ENCODE assay signal across 9 cellular contexts in genomic region chr17:82214012-82214628, GRCh38. TPM values are rescaled to one million over a fixed set of nuclear protein-coding genes. Genes with fewer than 3 reads are reported as not detected.
DNase-seq lines count a peak whose midpoint lies in the region; ATAC-seq and TF ChIP-seq lines count a peak whose summit lies in the region.
"Had no signal": no experiment of that assay in that cellular context is flagged by ENCODE, and none has a peak within 500 bp of the region (broad histone marks: within the 10 kb centered on the region; RNA-seq: fewer than 3 reads in every experiment).

No MANE protein-coding gene starts in this region.

- H3K4me1 Mint-ChIP-seq in activated T-helper 2 cell treated with anti-CD3 and anti-CD28 coated beads, Interferon-gamma antibody, Interleukin-2, Interleukin-4, amounts not matched to agents 10 μg/mL and 5 μg/mL and 100 μg/mL, durations not matched to agents 14 hours and 24 hours and 36 hours (ENCODE audit: low read depth) = peaks cover 23% of the 10 kb centered on the region
- H3K4me1 Mint-ChIP-seq in nephron progenitor cell = peaks cover 18% of the 10 kb centered on the region

- no peaks in the 10 kb centered on the region for H3K36me3 Mint-ChIP-seq in activated T-helper 2 cell treated with anti-CD3 and anti-CD28 coated beads, Interferon-gamma antibody, Interleukin-2, Interleukin-4, amounts not matched to agents 10 μg/mL and 5 μg/mL and 100 μg/mL, durations not matched to agents 14 hours and 24 hours and 36 hours (ENCODE audit: low read depth)
- peaks cover 5% of the 10 kb centered on the region for H3K36me3 Mint-ChIP-seq in nephron progenitor cell (ENCODE audit: low read depth)

- H2BK120ac ChIP-seq in trophoblast cell (ENCODE audit: insufficient read depth, low read length, poor library complexity) = no peak overlapping the region

- H3K4me3 Mint-ChIP-seq in activated T-helper 2 cell treated with anti-CD3 and anti-CD28 coated beads, Interferon-gamma antibody, Interleukin-2, Interleukin-4, amounts not matched to agents 10 μg/mL and 5 μg/mL and 100 μg/mL, durations not matched to agents 14 hours and 24 hours and 36 hours (ENCODE audit: low read depth) = peak overlapping the region; percentile 70
- H3K4me3 Mint-ChIP-seq in nephron progenitor cell = peak overlapping the region; percentile 58

- H3K79me1 ChIP-seq in trophoblast cell (ENCODE audit: low read length) = peaks cover 30% of the 10 kb centered on the region

- no peak for ATAC-seq in GM18520 (IDR thresholded peaks at IDR 0.05; ENCODE audit: unreplicated experiment)

- H4K12ac ChIP-seq in trophoblast cell (ENCODE audit: low read depth, low read length) = no peak overlapping the region

- H3K18ac ChIP-seq in trophoblast cell (ENCODE audit: low read length) = no peak overlapping the region

- no peak overlapping the region for H2BK12ac ChIP-seq in trophoblast cell (ENCODE audit: low read length)

- H3K79me2 ChIP-seq in trophoblast cell (ENCODE audit: control insufficient read depth, insufficient read depth, low read length, poor library complexity) = peaks cover 8% of the 10 kb centered on the region

- no peak overlapping the region for H3K9ac ChIP-seq in trophoblast cell (ENCODE audit: low read length)

- H2BK5ac ChIP-seq in trophoblast cell (ENCODE audit: low read depth, low read length, poor library complexity) = no peak overlapping the region

- H3K9me3 Mint-ChIP-seq in activated T-helper 2 cell treated with anti-CD3 and anti-CD28 coated beads, Interferon-gamma antibody, Interleukin-2, Interleukin-4, amounts not matched to agents 10 μg/mL and 5 μg/mL and 100 μg/mL, durations not matched to agents 14 hours and 24 hours and 36 hours = no peaks in the 10 kb centered on the region
- H3K9me3 Mint-ChIP-seq in nephron progenitor cell = no peaks in the 10 kb centered on the region

- DNase-seq in CD1c-positive myeloid dendritic cell (ENCODE audit: extremely low spot score) (peak; percentile 19), GM10266 (ENCODE audit: extremely low spot score) (peak; percentile 26), nephron progenitor cell (no peak), iPS-NIHi11 (ENCODE audit: low spot score) (no peak), trophoblast cell (no peak)
- no peak for DNase-seq in activated T-helper 2 cell treated with anti-CD3 and anti-CD28 coated beads, Interferon-gamma antibody, Interleukin-2, Interleukin-4, amounts not matched to agents 10 μg/mL and 5 μg/mL and 100 μg/mL, durations not matched to agents 14 hours and 24 hours and 36 hours (ENCODE audit: low spot score)
- DNase-seq: KG1 had no signal

- TF ChIP-seq CTCF in GM10266 (IDR thresholded peaks at IDR 0.05; ENCODE audit: control insufficient read depth, insufficient read depth, low read depth, missing control alignments) = no peak
- no peak for TF ChIP-seq CTCF in nephron progenitor cell (IDR thresholded peaks at IDR 0.05)

- no peak overlapping the region for H3K4me2 ChIP-seq in trophoblast cell (ENCODE audit: low read length)

- no CpG with 5 or more reads among the region's 11 CpGs for WGBS in trophoblast cell (ENCODE audit: extremely low coverage, insufficient coverage, insufficient read length)

- H3K27ac ChIP-seq in trophoblast cell (ENCODE audit: low read depth, low read length) = no peak overlapping the region

- H3K14ac ChIP-seq in trophoblast cell (ENCODE audit: low read length) = no peak overlapping the region

- H3K4me1 ChIP-seq in trophoblast cell (ENCODE audit: control insufficient read depth in 1 of 2, insufficient read depth in 2 of 2, low read length in 2 of 2) = peaks cover 23 to 29% of the 10 kb centered on the region in 2 experiments

- H4K91ac ChIP-seq in trophoblast cell (ENCODE audit: low read depth, low read length) = no peak overlapping the region

- H3K27ac Mint-ChIP-seq in activated T-helper 2 cell treated with anti-CD3 and anti-CD28 coated beads, Interferon-gamma antibody, Interleukin-2, Interleukin-4, amounts not matched to agents 10 μg/mL and 5 μg/mL and 100 μg/mL, durations not matched to agents 14 hours and 24 hours and 36 hours = peak overlapping the region; percentile 57
- H3K27ac Mint-ChIP-seq in nephron progenitor cell = no peak overlapping the region

- H3K27me3 Mint-ChIP-seq in activated T-helper 2 cell treated with anti-CD3 and anti-CD28 coated beads, Interferon-gamma antibody, Interleukin-2, Interleukin-4, amounts not matched to agents 10 μg/mL and 5 μg/mL and 100 μg/mL, durations not matched to agents 14 hours and 24 hours and 36 hours (ENCODE audit: low read depth) = no peaks in the 10 kb centered on the region
- peaks cover 3% of the 10 kb centered on the region for H3K27me3 Mint-ChIP-seq in nephron progenitor cell (ENCODE audit: low read depth, poor library complexity)

- no peak overlapping the region for H2AK5ac ChIP-seq in trophoblast cell (ENCODE audit: low read length)

- no peak overlapping the region for H4K8ac ChIP-seq in trophoblast cell (ENCODE audit: low read depth, low read length)

- H3K23ac ChIP-seq in trophoblast cell (ENCODE audit: low read length) = no peak overlapping the region

- no peaks in the 10 kb centered on the region for H3K36me3 ChIP-seq in trophoblast cell (ENCODE audit: control insufficient read depth in 1 of 2, insufficient read depth in 2 of 2, low read length in 2 of 2)
- H3K36me3 ChIP-seq: suprapubic skin had no signal

- H3K4me3 ChIP-seq in trophoblast cell (ENCODE audit: low read depth, low read length) = no peak overlapping the region

- H2AFZ ChIP-seq in trophoblast cell (ENCODE audit: insufficient read depth, low read length, poor library complexity) = no peak overlapping the region

- H3K4ac ChIP-seq in trophoblast cell (ENCODE audit: low read depth, low read length) = no peak overlapping the region

- H3K9me3 ChIP-seq in trophoblast cell (ENCODE audit: insufficient read depth, low read depth, low read length) = no peaks in the 10 kb centered on the region
- H3K9me3 ChIP-seq: suprapubic skin had no signal

- H3K27me3 ChIP-seq in trophoblast cell (ENCODE audit: insufficient read depth, low read length) = no peaks in the 10 kb centered on the region
- H3K27me3 ChIP-seq: suprapubic skin had no signal

- intact Hi-C loops in activated T-helper 2 cell treated with anti-CD3 and anti-CD28 coated beads, Interferon-gamma antibody, Interleukin-2, Interleukin-4, amounts not matched to agents 10 μg/mL and 5 μg/mL and 100 μg/mL, durations not matched to agents 14 hours and 24 hours and 36 hours (cut with micrococcal nuclease) = no loop called here

RNA-seq across cellular contexts. Expression of gene CCDC57, which starts 1.5 kb away (rescaled TPM):
- total RNA-seq in activated T-helper 2 cell treated with anti-CD3 and anti-CD28 coated beads, Interferon-gamma antibody, Interleukin-2, Interleukin-4, amounts not matched to agents 10 μg/mL and 5 μg/mL and 100 μg/mL, durations not matched to agents 14 hours and 24 hours and 36 hours = 51.7 and 53.1 TPM in 2 replicates
- polyA plus RNA-seq in trophoblast cell (2013) = 16.0 and 17.2 TPM in 2 replicates

RNA-seq across cellular contexts. Expression of gene SLC16A3, which starts 14.7 kb away (rescaled TPM):
- 187 and 200 TPM in 2 replicates for total RNA-seq in activated T-helper 2 cell treated with anti-CD3 and anti-CD28 coated beads, Interferon-gamma antibody, Interleukin-2, Interleukin-4, amounts not matched to agents 10 μg/mL and 5 μg/mL and 100 μg/mL, durations not matched to agents 14 hours and 24 hours and 36 hours
- polyA plus RNA-seq in trophoblast cell (2013) = 106 and 112 TPM in 2 replicates

RNA-seq across cellular contexts. Expression of gene CSNK1D, which starts 59.4 kb away (rescaled TPM):
- total RNA-seq in activated T-helper 2 cell treated with anti-CD3 and anti-CD28 coated beads, Interferon-gamma antibody, Interleukin-2, Interleukin-4, amounts not matched to agents 10 μg/mL and 5 μg/mL and 100 μg/mL, durations not matched to agents 14 hours and 24 hours and 36 hours = 139 and 151 TPM in 2 replicates
- 106 and 112 TPM in 2 replicates for polyA plus RNA-seq in trophoblast cell (2013)

Comparison
In these comparisons a context has a peak if more than half of its experiments do, and no peak if none do; other contexts are left out.
1. DNase-seq: peak in CD1c-positive myeloid dendritic cell (single experiment) and GM10266 (single experiment); none in activated T-helper 2 cell treated with anti-CD3 and anti-CD28 coated beads, Interferon-gamma antibody, Interleukin-2, Interleukin-4, amounts not matched to agents 10 μg/mL and 5 μg/mL and 100 μg/mL, durations not matched to agents 14 hours and 24 hours and 36 hours (single experiment), nephron progenitor cell (single experiment), iPS-NIHi11 (single experiment) and trophoblast cell (0 of 2).